In the genomic region with DNA sequence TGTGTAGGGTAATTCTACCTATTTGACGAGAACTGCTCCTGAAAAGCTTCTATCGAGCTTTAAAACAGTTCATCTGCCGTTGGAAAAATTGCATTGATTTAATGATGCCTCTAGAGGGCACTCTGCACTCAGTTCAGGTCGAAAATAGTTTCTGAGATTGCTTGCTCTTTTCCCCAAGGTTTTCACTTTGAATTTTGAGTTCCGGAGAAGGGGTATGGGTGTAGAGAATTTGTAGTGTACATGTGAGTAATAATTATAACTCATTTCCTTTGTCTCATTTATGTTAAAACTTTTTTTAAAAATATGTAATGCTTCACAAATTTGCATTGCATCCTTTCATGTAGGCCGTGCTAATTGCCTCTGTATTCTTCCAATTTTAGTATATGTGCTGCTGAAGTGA, we compare ENCODE assay signal across 8 cellular contexts. TPM values are rescaled to one million over a fixed set of nuclear protein-coding genes. Genes with fewer than 3 reads are reported as not detected.
DNase-seq lines count a peak whose midpoint lies in the region; ATAC-seq, FAIRE-seq and TF ChIP-seq lines count a peak whose summit lies in the region.

No MANE protein-coding gene starts in this region.

- H4K5ac ChIP-seq in IMR-90 (ENCODE audit: low read depth, low read length) = no peak overlapping the region

- no peak overlapping the region for H2BK120ac ChIP-seq in IMR-90 (ENCODE audit: low read depth, low read length)

- no peak overlapping the region for H3K4ac ChIP-seq in IMR-90 (ENCODE audit: low read depth, low read length)

- no peak overlapping the region for H2AK5ac ChIP-seq in IMR-90 (ENCODE audit: low read depth, low read length)

- no peak overlapping the region for H2BK5ac ChIP-seq in IMR-90 (ENCODE audit: low read depth, low read length, poor library complexity, severe bottlenecking)

- dilution Hi-C loops in IMR-90 (cut with HindIII; ENCODE audit: low sequenced_read_pairs, unreplicated experiment) = no loop called here

- BruUV-seq in IMR-90 (replicated peaks; lab: Mats Ljungman, UMichigan) = no TSS peak

- H4K91ac ChIP-seq in IMR-90 (ENCODE audit: insufficient read depth, low read depth, low read length) = no peak overlapping the region

- H3K4me1 ChIP-seq in IMR-90 (ENCODE audit: control insufficient read depth, insufficient read depth, low read length) = no peaks in the 10 kb centered on the region
- H3K4me1 ChIP-seq in endodermal cell (ENCODE audit: control insufficient read depth, insufficient read depth, low read length) = peaks cover 4% of the 10 kb centered on the region

- no peaks in the 10 kb centered on the region for H3K79me1 ChIP-seq in IMR-90 (ENCODE audit: low read depth in 1 of 2, low read length in 2 of 2)

- peak overlapping the region; percentile 45 for H3K27ac Mint-ChIP-seq in stimulated activated naive CD8-positive, alpha-beta T cell treated with anti-CD3 and anti-CD28 coated beads, Interleukin-15, Interleukin-2, amounts not matched to agents 100 ng/mL and 50 ng/mL, for 24 hours
- peak overlapping the region in 1 of 2 donors; percentile 80 for H3K27ac Mint-ChIP-seq in stimulated activated naive CD8-positive, alpha-beta T cell treated with anti-CD3 and anti-CD28 coated beads, Interleukin-15, amount 100 ng/mL, for 72 hours
- no peak overlapping the region for H3K27ac Mint-ChIP-seq in endodermal cell

- H3K56ac ChIP-seq in IMR-90 (ENCODE audit: extremely low read depth, insufficient read depth, low read length) = no peak overlapping the region

- no peak for DNase-seq in stimulated activated naive CD8-positive, alpha-beta T cell treated with anti-CD3 and anti-CD28 coated beads, Interleukin-15, amount 100 ng/mL, for 72 hours
- peak; percentile 48 for DNase-seq in IMR-90
- no peak for DNase-seq in SK-N-MC (ENCODE audit: low read depth, low spot score)
- peak; percentile 54 for DNase-seq in endodermal cell
- DNase-seq in H54 (ENCODE audit: insufficient read length, low spot score) = no peak

- no peak overlapping the region for H3K23ac ChIP-seq in IMR-90 (ENCODE audit: low read depth, low read length)

- peaks cover 47% of the 10 kb centered on the region for H3K4me1 Mint-ChIP-seq in stimulated activated naive CD8-positive, alpha-beta T cell treated with anti-CD3 and anti-CD28 coated beads, Interleukin-15, Interleukin-2, amounts not matched to agents 100 ng/mL and 50 ng/mL, for 24 hours (ENCODE audit: low read depth)
- peaks cover 51% of the 10 kb centered on the region for H3K4me1 Mint-ChIP-seq in stimulated activated naive CD8-positive, alpha-beta T cell treated with anti-CD3 and anti-CD28 coated beads, Interleukin-15, amount 100 ng/mL, for 72 hours
- H3K4me1 Mint-ChIP-seq in endodermal cell = peaks cover 3% of the 10 kb centered on the region

- no peak overlapping the region for H3K14ac ChIP-seq in IMR-90 (replicated peaks; ENCODE audit: low read depth, low read length)

- ATAC-seq in stimulated activated naive CD8-positive, alpha-beta T cell treated with anti-CD3 and anti-CD28 coated beads, Interleukin-15, amount 100 ng/mL, for 72 hours = no peak
- ATAC-seq in IMR-90 (ENCODE audit: low read depth) = peak; percentile 86
- ATAC-seq in GM21447 (IDR thresholded peaks at IDR 0.05; ENCODE audit: unreplicated experiment) = no peak

- H4K8ac ChIP-seq in IMR-90 (ENCODE audit: low read depth in 2 of 2, low read length in 2 of 2) = no peak overlapping the region

- in situ Hi-C loops in IMR-90 (cut with MboI; ENCODE audit: low sequenced_read_pairs) = loop anchor here (5.0 to 25.0 kb wide), 2 partner anchors 60 to 545 kb away; no protein-coding TSS in a partner anchor

- TF ChIP-seq POLR2A in IMR-90 (IDR thresholded peaks at IDR 0.05; ENCODE audit: low read depth, low read length) (no peak), H54 (IDR thresholded peaks at IDR 0.05; ENCODE audit: low read depth, low read length) (no peak)

- no peak for TF ChIP-seq EP300 in neural cell (conservative IDR thresholded peaks at IDR 0.05; ENCODE audit: poor library complexity, severe bottlenecking)

- no peak overlapping the region for H2AK9ac ChIP-seq in IMR-90 (replicated peaks; ENCODE audit: low read depth, low read length, poor library complexity)

- H3K4me3 ChIP-seq in IMR-90 (ENCODE audit: insufficient read depth, low read depth, low read length) (peak overlapping the region; percentile 25; the same call in 1 of the 2 replicates), SK-N-MC (peak overlapping the region; percentile 39), endodermal cell (ENCODE audit: low read length) (no peak overlapping the region), neural cell (ENCODE audit: low read length) (no peak overlapping the region)

- intact Hi-C loops in IMR-90 (cut with micrococcal nuclease) = loop anchor here (1.0 to 5.0 kb wide), 4 partner anchors 60 to 544 kb away; no protein-coding TSS in a partner anchor

- POLR2A ChIA-PET in IMR-90 (lab: Charles Lee; ENCODE audit: unreplicated experiment) = no interaction called here

- no peaks in the 10 kb centered on the region for H3K9me2 ChIP-seq in neural cell (ENCODE audit: insufficient read depth, low read length)

- H3K9me3 Mint-ChIP-seq in stimulated activated naive CD8-positive, alpha-beta T cell treated with anti-CD3 and anti-CD28 coated beads, Interleukin-15, Interleukin-2, amounts not matched to agents 100 ng/mL and 50 ng/mL, for 24 hours = no peaks in the 10 kb centered on the region
- no peaks in the 10 kb centered on the region for H3K9me3 Mint-ChIP-seq in stimulated activated naive CD8-positive, alpha-beta T cell treated with anti-CD3 and anti-CD28 coated beads, Interleukin-15, amount 100 ng/mL, for 72 hours
- no peaks in the 10 kb centered on the region for H3K9me3 Mint-ChIP-seq in endodermal cell

- H3K36me3 Mint-ChIP-seq in stimulated activated naive CD8-positive, alpha-beta T cell treated with anti-CD3 and anti-CD28 coated beads, Interleukin-15, Interleukin-2, amounts not matched to agents 100 ng/mL and 50 ng/mL, for 24 hours (ENCODE audit: low read depth) = no peaks in the 10 kb centered on the region
- no peaks in the 10 kb centered on the region for H3K36me3 Mint-ChIP-seq in endodermal cell (ENCODE audit: low read depth)

- H3K27me3 ChIP-seq in IMR-90 (ENCODE audit: control insufficient read depth, insufficient read depth, low read length) = peaks cover 2% of the 10 kb centered on the region
- no peaks in the 10 kb centered on the region for H3K27me3 ChIP-seq in endodermal cell (ENCODE audit: control insufficient read depth, insufficient read depth, low read length, poor library complexity, severe bottlenecking)
- H3K27me3 ChIP-seq in neural cell (ENCODE audit: insufficient read depth, low read depth, low read length) = no peaks in the 10 kb centered on the region

- no peak for FAIRE-seq in H54 (lab: Jason Lieb, UNC)

- peak overlapping the region; percentile 45 for H3K4me3 Mint-ChIP-seq in stimulated activated naive CD8-positive, alpha-beta T cell treated with anti-CD3 and anti-CD28 coated beads, Interleukin-15, Interleukin-2, amounts not matched to agents 100 ng/mL and 50 ng/mL, for 24 hours
- peak overlapping the region in 1 of 2 donors; percentile 41 for H3K4me3 Mint-ChIP-seq in stimulated activated naive CD8-positive, alpha-beta T cell treated with anti-CD3 and anti-CD28 coated beads, Interleukin-15, amount 100 ng/mL, for 72 hours
- no peak overlapping the region for H3K4me3 Mint-ChIP-seq in endodermal cell

- H3K27ac ChIP-seq in IMR-90 (ENCODE audit: insufficient read depth, low read length) (no peak overlapping the region), SK-N-MC (0 out of 2 replicates have a peak overlapping the region, but pooled peaks have one; percentile 12), endodermal cell (ENCODE audit: low read depth, low read length) (no peak overlapping the region), neural cell (ENCODE audit: low read length) (no peak overlapping the region)

- WGBS in IMR-90 (ENCODE audit: extremely low coverage in 2 of 2, insufficient read length in 1 of 2), 2 experiments = 0% methylated on average over 3 of the region's 6 CpGs; no CpG with 5 or more reads in 1 of the 2 experiments
- 34 to 48% methylated on average over 4 to 5 of the region's 6 CpGs for WGBS in endodermal cell (ENCODE audit: insufficient coverage in 1 of 2, insufficient read length in 1 of 2), 2 experiments

- CTCF ChIA-PET in IMR-90 (lab: Yijun Ruan, JAX) = interaction anchor here (0.6 to 1.9 kb wide), 21 partner anchors 8 to 544 kb away, joined by 3 to 19 read pairs (median 3); no protein-coding TSS in a partner anchor

- H3K79me2 ChIP-seq in neural cell (replicated peaks; ENCODE audit: insufficient read depth, low read length) = no peaks in the 10 kb centered on the region

- H3K9me3 ChIP-seq in IMR-90 (ENCODE audit: control insufficient read depth, insufficient read depth, low read length) (no peaks in the 10 kb centered on the region), SK-N-MC (ENCODE audit: low read depth, low read length) (no peaks in the 10 kb centered on the region), endodermal cell (ENCODE audit: control insufficient read depth, low read length) (no peaks in the 10 kb centered on the region), neural cell (ENCODE audit: low read length) (no peaks in the 10 kb centered on the region)

- H3K9me1 ChIP-seq in IMR-90 (ENCODE audit: insufficient read depth, low read length) = no peaks in the 10 kb centered on the region

- H2BK20ac ChIP-seq in IMR-90 (ENCODE audit: low read depth, low read length) = no peak overlapping the region

- H3K18ac ChIP-seq in IMR-90 (ENCODE audit: low read depth, low read length) = no peak overlapping the region

- H4K20me1 ChIP-seq in IMR-90 (ENCODE audit: insufficient read depth, low read length) (no peaks in the 10 kb centered on the region), neural cell (ENCODE audit: insufficient read depth) (no peaks in the 10 kb centered on the region)

- no peak overlapping the region for H3K9ac ChIP-seq in IMR-90 (ENCODE audit: low read depth, low read length)
- H3K9ac ChIP-seq in SK-N-MC (ENCODE audit: insufficient read length) = no peak overlapping the region
- no peak overlapping the region for H3K9ac ChIP-seq in endodermal cell (ENCODE audit: extremely low read depth, low read length, poor library complexity, severe bottlenecking)
- no peak overlapping the region for H3K9ac ChIP-seq in neural cell (ENCODE audit: low read length)

- H3K27me3 Mint-ChIP-seq in stimulated activated naive CD8-positive, alpha-beta T cell treated with anti-CD3 and anti-CD28 coated beads, Interleukin-15, Interleukin-2, amounts not matched to agents 100 ng/mL and 50 ng/mL, for 24 hours = no peaks in the 10 kb centered on the region
- no peaks in the 10 kb centered on the region for H3K27me3 Mint-ChIP-seq in stimulated activated naive CD8-positive, alpha-beta T cell treated with anti-CD3 and anti-CD28 coated beads, Interleukin-15, amount 100 ng/mL, for 72 hours
- H3K27me3 Mint-ChIP-seq in endodermal cell (ENCODE audit: insufficient read depth) = peaks cover 2% of the 10 kb centered on the region

- H3K4me2 ChIP-seq in IMR-90 (ENCODE audit: low read depth, low read length) (peak overlapping the region; percentile 91; the same call in 1 of the 2 replicates), neural cell (ENCODE audit: low read length) (no peak overlapping the region)

- H2BK15ac ChIP-seq in IMR-90 (ENCODE audit: low read depth, low read length) = no peak overlapping the region

- TF ChIP-seq RAD21 in IMR-90 (IDR thresholded peaks at IDR 0.05; ENCODE audit: low read length) = peak; percentile 72
- TF ChIP-seq RAD21 in neural cell (conservative IDR thresholded peaks at IDR 0.05) = peak; percentile 90

- H2AFZ ChIP-seq in IMR-90 (replicated peaks; ENCODE audit: low read length, poor library complexity) (no peak overlapping the region), neural cell (ENCODE audit: low read depth, low read length) (no peak overlapping the region)

- TF ChIP-seq CTCF in IMR-90 (conservative IDR thresholded peaks at IDR 0.05; ENCODE audit: low read depth, low read length) = peak; percentile 79
- TF ChIP-seq CTCF in endodermal cell (conservative IDR thresholded peaks at IDR 0.05) = peak; percentile 90
- TF ChIP-seq CTCF in neural cell (IDR thresholded peaks at IDR 0.05; ENCODE audit: poor library complexity, severe bottlenecking) = peak; percentile 89

- no peaks in the 10 kb centered on the region for H3K36me3 ChIP-seq in IMR-90 (ENCODE audit: control insufficient read depth, insufficient read depth, low read length)
- H3K36me3 ChIP-seq in SK-N-MC (ENCODE audit: insufficient read depth, low read length) = no peaks in the 10 kb centered on the region
- H3K36me3 ChIP-seq in endodermal cell (ENCODE audit: control insufficient read depth, insufficient read depth, low read length) = no peaks in the 10 kb centered on the region
- no peaks in the 10 kb centered on the region for H3K36me3 ChIP-seq in neural cell (ENCODE audit: insufficient read depth, low read length)

- no peaks in the 10 kb centered on the region for H3F3A ChIP-seq in neural cell (ENCODE audit: insufficient read depth, low read length, poor library complexity, severe bottlenecking)

RNA-seq across cellular contexts. Expression of a gene that starts 28.4 kb away (rescaled TPM):
- total RNA-seq in IMR-90 (2012; rRNA removed) = 0.18 and 0.28 TPM in 2 replicates
- 0.10 TPM in 2 replicates for polyA plus RNA-seq in IMR-90 (2012; rRNA removed)
- 0.03 and 0.09 TPM in 2 replicates for polyA plus RNA-seq in IMR-90 (2012; cell fraction: cytosol; rRNA removed)
- 0.07 TPM in 1 of 2 replicates, not detected in the other for polyA plus RNA-seq in IMR-90 (2012; cell fraction: nucleus; rRNA removed; ENCODE audit: low replicate concordance)
- total RNA-seq in endodermal cell = under 1 TPM in 1 of 2 donors, not detected in 1; 0.11 TPM
- polyA plus RNA-seq in endodermal cell (2013, experiment 1 of 2) = not detected
- polyA plus RNA-seq in endodermal cell (2013, experiment 2 of 2) = not detected
- 0.09 TPM in 1 of 2 replicates, not detected in the other for polyA plus RNA-seq in neural cell
- 0.97 and 1.3 TPM in 2 replicates for polyA minus RNA-seq in neural cell

Comparison
In these comparisons a context has a peak if more than half of its experiments do, and no peak if none do; other contexts are left out.
1. DNase-seq: peak in IMR-90 (single experiment) and endodermal cell (single experiment); none in stimulated activated naive CD8-positive, alpha-beta T cell treated with anti-CD3 and anti-CD28 coated beads, Interleukin-15, amount 100 ng/mL, for 72 hours (0 of 2), SK-N-MC (single experiment) and H54 (single experiment).
2. H3K4me3 ChIP-seq: peak in IMR-90 (single experiment) and SK-N-MC (single experiment); none in endodermal cell (single experiment) and neural cell (single experiment).
3. Peak in every context shown above with its lines, with median percentiles within 50 percentile points of each other: CTCF ChIP-seq.